1 cellular context compared by ENCODE assay signal in genomic region chr1:169329383-169329782, GRCh38.
A peak's percentile ranks its signal among the peaks of the same experiment; 100 is the strongest.
TF ChIP-seq lines count a peak whose summit lies in the region.

No MANE protein-coding gene starts in this region.

TF ChIP-seq in K562, 482 proteins besides CTCF, POLR2A, EP300 and RAD21:
- TF ChIP-seq ZNF354B (CRISPR knock-in tag; IDR thresholded peaks at IDR 0.05) = no peak
- TF ChIP-seq MIER1 (IDR thresholded peaks at IDR 0.05; ENCODE audit: low read depth) = 0 out of 2 replicates have a peak, but pooled peaks have one; percentile 43
- TF ChIP-seq CBX3 (IDR thresholded peaks at IDR 0.05; ENCODE audit: borderline replicate concordance in 1 of 2, low read length in 2 of 2) = peak in 1 of 2 experiments; percentile 59; a peak in 1 of 3 replicates
- peak in 1 of 2 experiments; percentile 57; a peak in 1 of 4 replicates for TF ChIP-seq TRIM24 (IDR thresholded peaks at IDR 0.05)
- no peak for TF ChIP-seq POLR2AphosphoS2 (IDR thresholded peaks at IDR 0.05; ENCODE audit: low read length)
- TF ChIP-seq TRIM28 (IDR thresholded peaks at IDR 0.05) = peak; percentile 62; the same call in 1 of the 2 replicates
- TF ChIP-seq ZNF280A (IDR thresholded peaks at IDR 0.05; ENCODE audit: low read depth, partially characterized antibody) = peak; percentile 74
- 0 out of 2 replicates have a peak, but pooled peaks have one; percentile 50 for TF ChIP-seq CBX5 (IDR thresholded peaks at IDR 0.05; ENCODE audit: borderline replicate concordance, low read depth)
- 0 out of 2 replicates have a peak, but pooled peaks have one; percentile 48 for TF ChIP-seq CHAMP1 (IDR thresholded peaks at IDR 0.05)
